Comparison of ENCODE assay signal across 15 cellular contexts in the genomic region with DNA sequence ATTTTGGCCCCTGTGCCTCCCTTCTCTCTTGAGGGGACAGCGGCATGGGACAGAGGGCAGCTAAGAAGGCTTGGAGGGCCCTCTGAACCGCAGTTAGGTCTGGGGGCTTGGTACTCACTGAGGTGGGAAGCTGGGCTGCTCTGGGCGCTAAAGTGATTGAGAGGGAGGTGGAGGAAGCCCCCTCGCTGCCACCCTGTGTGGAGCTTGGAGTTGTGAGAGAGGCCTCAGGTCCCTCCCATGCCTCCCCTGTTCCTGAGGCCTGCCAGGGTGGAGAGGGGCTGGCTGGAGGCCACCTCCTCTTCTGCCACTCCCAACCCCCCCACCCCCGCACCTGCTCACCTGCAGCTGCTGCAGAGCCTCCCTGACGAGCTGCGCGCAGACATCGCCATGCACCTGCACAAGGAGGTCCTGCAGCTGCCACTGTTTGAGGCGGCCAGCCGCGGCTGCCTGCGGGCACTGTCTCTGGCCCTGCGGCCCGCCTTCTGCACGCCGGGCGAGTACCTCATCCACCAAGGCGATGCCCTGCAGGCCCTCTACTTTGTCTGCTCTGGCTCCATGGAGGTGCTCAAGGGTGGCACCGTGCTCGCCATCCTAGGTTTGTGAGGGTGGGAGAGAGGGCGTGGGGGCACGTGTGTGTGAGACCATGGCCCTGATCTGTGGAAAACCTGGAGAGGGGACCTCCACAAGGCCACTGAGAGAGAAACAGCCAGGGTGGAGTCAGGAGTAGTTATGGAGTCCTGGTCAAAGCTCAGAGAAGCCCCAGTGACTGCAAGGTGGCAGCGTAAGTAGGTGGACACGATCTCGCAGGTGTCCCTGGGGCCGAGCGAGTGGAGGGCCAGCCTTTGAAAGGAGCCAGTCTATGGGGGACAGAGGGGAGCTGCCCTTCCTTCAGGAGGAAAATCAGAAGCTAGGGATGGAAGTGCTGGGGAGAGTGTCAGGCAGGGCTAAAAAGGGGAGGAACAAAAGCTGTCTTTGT. TPM values are rescaled to one million over a fixed set of nuclear protein-coding genes. Genes with fewer than 3 reads are reported as not detected.
DNase-seq lines count a peak whose midpoint lies in the region; ATAC-seq and TF ChIP-seq lines count a peak whose summit lies in the region.
"Had no signal": no experiment of that assay in that cellular context is flagged by ENCODE, and none has a peak within 500 bp of the region (broad histone marks: within the 10 kb centered on the region; RNA-seq: fewer than 3 reads in every experiment).

No MANE protein-coding gene starts in this region.

- H4K20me1 ChIP-seq in Karpas-422 (ENCODE audit: insufficient read depth, low read depth, low read length), result no peaks in the 10 kb centered on the region

- ATAC-seq in WTC11 (no peak), GM19455 (IDR thresholded peaks at IDR 0.05; ENCODE audit: unreplicated experiment) (no peak)

- DNase-seq in NCI-H2029 (lab: John Stamatoyannopoulos, UW) (peak; percentile 90), NCI-H2029 treated with DMSO at 0.1 percent for 48 hours (lab: John Stamatoyannopoulos, UW) (no peak), NCI-H146 treated with DMSO at 0.1 percent for 48 hours (lab: John Stamatoyannopoulos, UW; ENCODE audit: unreplicated experiment) (peak; percentile 69), WTC11 (ENCODE audit: low spot score) (no peak), neural crest cell (ENCODE audit: low read depth, low spot score) (no peak), Karpas-422 (no peak), DMS 273 treated with DMSO at 0.1 percent for 48 hours (lab: John Stamatoyannopoulos, UW) (no peak)
- DNase-seq: cortex of kidney, GOT3, KG1, OCI-M1, T-helper 9 cell had no signal

- H3K4me3 ChIP-seq in Karpas-422 (ENCODE audit: low read length), result no peak overlapping the region

- H3K9me3 Mint-ChIP-seq in WTC11 (no peaks in the 10 kb centered on the region), neural crest cell (no peaks in the 10 kb centered on the region)
- H3K9me3 Mint-ChIP-seq: memory B cell had no signal

- no peak overlapping the region for H2AFZ ChIP-seq in Karpas-422 (ENCODE audit: low read length)

- no peak overlapping the region for H3K4me3 Mint-ChIP-seq in WTC11
- no peak overlapping the region for H3K4me3 Mint-ChIP-seq in neural crest cell

- H3K27ac ChIP-seq in Karpas-422 (ENCODE audit: low read length), result no peak overlapping the region
- H3K27ac ChIP-seq: 22Rv1 had no signal

- H3K9me2 ChIP-seq in Karpas-422 (replicated peaks; ENCODE audit: insufficient read depth, low read length), result no peaks in the 10 kb centered on the region

- CTCF ChIA-PET in WTC11 (lab: Charles Lee), result interaction anchor here (0.6 to 7.8 kb wide), 13 partner anchors 15 to 412 kb away, joined by 3 to 99 read pairs (median 5); partner anchors contain the start of genes DNAJC22 and TMBIM6

- H3K4me1 Mint-ChIP-seq in WTC11 (peaks cover 5% of the 10 kb centered on the region), neural crest cell (peaks cover 10% of the 10 kb centered on the region)

- H3K9me3 ChIP-seq in Karpas-422 (ENCODE audit: low read length), result no peaks in the 10 kb centered on the region

- H3K27me3 ChIP-seq in Karpas-422 (ENCODE audit: low read length), result no peaks in the 10 kb centered on the region

- no peaks in the 10 kb centered on the region for H3K4me1 ChIP-seq in Karpas-422 (ENCODE audit: low read length)

- no peaks in the 10 kb centered on the region for H3K79me2 ChIP-seq in Karpas-422 (ENCODE audit: low read length)

- peaks cover 68% of the 10 kb centered on the region for H3K27me3 Mint-ChIP-seq in WTC11 (ENCODE audit: low read depth)
- H3K27me3 Mint-ChIP-seq in neural crest cell (ENCODE audit: low read depth), result peaks cover 23% of the 10 kb centered on the region

- POLR2A ChIA-PET in WTC11 (lab: Charles Lee), result no interaction called here

- H3K36me3 Mint-ChIP-seq in WTC11, result no peaks in the 10 kb centered on the region
- H3K36me3 Mint-ChIP-seq in neural crest cell (ENCODE audit: low read depth), result no peaks in the 10 kb centered on the region
- H3K36me3 Mint-ChIP-seq: memory B cell had no signal

- TF ChIP-seq CTCF in WTC11 (IDR thresholded peaks at IDR 0.05) (no peak), neural crest cell (conservative IDR thresholded peaks at IDR 0.05) (no peak)

- H3K36me3 ChIP-seq in Karpas-422 (ENCODE audit: insufficient read depth, low read length), result no peaks in the 10 kb centered on the region

- H3K4me2 ChIP-seq in Karpas-422 (ENCODE audit: low read depth, low read length, poor library complexity, severe bottlenecking), result no peak overlapping the region

- no peak overlapping the region for H3K9ac ChIP-seq in Karpas-422 (ENCODE audit: low read length)

- H3K27ac Mint-ChIP-seq in WTC11 (no peak overlapping the region), neural crest cell (ENCODE audit: unreplicated experiment) (peak overlapping the region; percentile 23)
- H3K27ac Mint-ChIP-seq: memory B cell had no signal

TF ChIP-seq in WTC11, 78 proteins besides CTCF, POLR2A, EP300 and RAD21:
- no peak for TF ChIP-seq ATF2 (CRISPR knock-in tag; IDR thresholded peaks at IDR 0.05; ENCODE audit: borderline replicate concordance, low read depth)
- no peak for TF ChIP-seq ATF1 (CRISPR knock-in tag; IDR thresholded peaks at IDR 0.05)
- TF ChIP-seq ZSCAN18 (CRISPR knock-in tag; IDR thresholded peaks at IDR 0.05), result no peak
- TF ChIP-seq SMAD4 (CRISPR knock-in tag; IDR thresholded peaks at IDR 0.05), result no peak
- TF ChIP-seq, protein P1, sequence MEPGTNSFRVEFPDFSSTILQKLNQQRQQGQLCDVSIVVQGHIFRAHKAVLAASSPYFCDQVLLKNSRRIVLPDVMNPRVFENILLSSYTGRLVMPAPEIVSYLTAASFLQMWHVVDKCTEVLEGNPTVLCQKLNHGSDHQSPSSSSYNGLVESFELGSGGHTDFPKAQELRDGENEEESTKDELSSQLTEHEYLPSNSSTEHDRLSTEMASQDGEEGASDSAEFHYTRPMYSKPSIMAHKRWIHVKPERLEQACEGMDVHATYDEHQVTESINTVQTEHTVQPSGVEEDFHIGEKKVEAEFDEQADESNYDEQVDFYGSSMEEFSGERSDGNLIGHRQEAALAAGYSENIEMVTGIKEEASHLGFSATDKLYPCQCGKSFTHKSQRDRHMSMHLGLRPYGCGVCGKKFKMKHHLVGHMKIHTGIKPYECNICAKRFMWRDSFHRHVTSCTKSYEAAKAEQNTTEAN (CRISPR knock-in tag; IDR thresholded peaks at IDR 0.05), result 0 out of 2 replicates have a peak, but pooled peaks have one; percentile 33
- no peak for TF ChIP-seq CBFB (CRISPR knock-in tag; IDR thresholded peaks at IDR 0.05; ENCODE audit: low read depth)
- no peak for TF ChIP-seq ZNF219 (CRISPR knock-in tag; IDR thresholded peaks at IDR 0.05; ENCODE audit: borderline replicate concordance)
- no peak for TF ChIP-seq IRF2 (CRISPR knock-in tag; IDR thresholded peaks at IDR 0.05; ENCODE audit: borderline replicate concordance, low read depth)

RNA-seq across cellular contexts. Expression of gene KCNH3, which starts 11.2 kb away (rescaled TPM):
- total RNA-seq in WTC11 (2021) (0.27 to 0.44 TPM (median 0.44 TPM) in 3 replicates), neural crest cell (0.16 and 0.34 TPM in 2 replicates)
- not detected in 2 replicates for total RNA-seq in Karpas-422 (2014; rRNA removed; shearing (Covaris generic); ENCODE audit: low replicate concordance)

RNA-seq across cellular contexts. Expression of gene MCRS1, which starts 17.9 kb away (rescaled TPM):
- total RNA-seq in WTC11 (2021) (94.8 to 105 TPM (median 96.5 TPM) in 3 replicates), neural crest cell (89.6 and 95.3 TPM in 2 replicates)
- total RNA-seq in Karpas-422 (2014; rRNA removed; shearing (Covaris generic); ENCODE audit: low replicate concordance), result 28.6 and 51.8 TPM in 2 replicates

RNA-seq across cellular contexts. Expression of gene FAM186B, which starts 55.4 kb away (rescaled TPM):
- total RNA-seq in WTC11 (2021) (0.16 to 0.39 TPM (median 0.21 TPM) in 3 replicates), neural crest cell (0.28 TPM in 1 of 2 replicates, not detected in the other)
- total RNA-seq in Karpas-422 (2014; rRNA removed; shearing (Covaris generic); ENCODE audit: low replicate concordance), result 1.1 TPM in 1 of 2 replicates, not detected in the other

Comparison
In these comparisons a context has a peak if more than half of its experiments do, and no peak if none do; other contexts are left out.
1. DNase-seq: peak in NCI-H2029 (single experiment) and NCI-H146 treated with DMSO at 0.1 percent for 48 hours (single experiment); none in NCI-H2029 treated with DMSO at 0.1 percent for 48 hours (single experiment), WTC11 (single experiment), neural crest cell (single experiment), Karpas-422 (single experiment) and DMS 273 treated with DMSO at 0.1 percent for 48 hours (single experiment).